ENCODE assay signal across 1 cellular context in genomic region chr2:86623549-86624547, GRCh38.
TF ChIP-seq lines count a peak whose summit lies in the region.

A gene with protein sequence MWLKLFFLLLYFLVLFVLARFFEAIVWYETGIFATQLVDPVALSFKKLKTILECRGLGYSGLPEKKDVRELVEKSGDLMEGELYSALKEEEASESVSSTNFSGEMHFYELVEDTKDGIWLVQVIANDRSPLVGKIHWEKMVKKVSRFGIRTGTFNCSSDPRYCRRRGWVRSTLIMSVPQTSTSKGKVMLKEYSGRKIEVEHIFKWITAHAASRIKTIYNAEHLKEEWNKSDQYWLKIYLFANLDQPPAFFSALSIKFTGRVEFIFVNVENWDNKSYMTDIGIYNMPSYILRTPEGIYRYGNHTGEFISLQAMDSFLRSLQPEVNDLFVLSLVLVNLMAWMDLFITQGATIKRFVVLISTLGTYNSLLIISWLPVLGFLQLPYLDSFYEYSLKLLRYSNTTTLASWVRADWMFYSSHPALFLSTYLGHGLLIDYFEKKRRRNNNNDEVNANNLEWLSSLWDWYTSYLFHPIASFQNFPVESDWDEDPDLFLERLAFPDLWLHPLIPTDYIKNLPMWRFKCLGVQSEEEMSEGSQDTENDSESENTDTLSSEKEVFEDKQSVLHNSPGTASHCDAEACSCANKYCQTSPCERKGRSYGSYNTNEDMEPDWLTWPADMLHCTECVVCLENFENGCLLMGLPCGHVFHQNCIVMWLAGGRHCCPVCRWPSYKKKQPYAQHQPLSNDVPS (minus strand): TSS chr2:86623865. CDS start chr2:86622886, 979 bp downstream.

TF ChIP-seq in HCT116, 20 proteins besides CTCF, POLR2A, EP300 and RAD21 (continued from another document):
- TF ChIP-seq REST (IDR thresholded peaks at IDR 0.05; ENCODE audit: low read depth): no peak
- TF ChIP-seq, protein P1, sequence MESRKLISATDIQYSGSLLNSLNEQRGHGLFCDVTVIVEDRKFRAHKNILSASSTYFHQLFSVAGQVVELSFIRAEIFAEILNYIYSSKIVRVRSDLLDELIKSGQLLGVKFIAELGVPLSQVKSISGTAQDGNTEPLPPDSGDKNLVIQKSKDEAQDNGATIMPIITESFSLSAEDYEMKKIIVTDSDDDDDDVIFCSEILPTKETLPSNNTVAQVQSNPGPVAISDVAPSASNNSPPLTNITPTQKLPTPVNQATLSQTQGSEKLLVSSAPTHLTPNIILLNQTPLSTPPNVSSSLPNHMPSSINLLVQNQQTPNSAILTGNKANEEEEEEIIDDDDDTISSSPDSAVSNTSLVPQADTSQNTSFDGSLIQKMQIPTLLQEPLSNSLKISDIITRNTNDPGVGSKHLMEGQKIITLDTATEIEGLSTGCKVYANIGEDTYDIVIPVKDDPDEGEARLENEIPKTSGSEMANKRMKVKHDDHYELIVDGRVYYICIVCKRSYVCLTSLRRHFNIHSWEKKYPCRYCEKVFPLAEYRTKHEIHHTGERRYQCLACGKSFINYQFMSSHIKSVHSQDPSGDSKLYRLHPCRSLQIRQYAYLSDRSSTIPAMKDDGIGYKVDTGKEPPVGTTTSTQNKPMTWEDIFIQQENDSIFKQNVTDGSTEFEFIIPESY (IDR thresholded peaks at IDR 0.05; ENCODE audit: extremely low read depth, insufficient replicate concordance, low read length): no peak
- TF ChIP-seq JUND (IDR thresholded peaks at IDR 0.05): no peak
- TF ChIP-seq ZNF274 (IDR thresholded peaks at IDR 0.05; ENCODE audit: low read depth, low read length): no peak
